In genomic region chr9:134891016-134891589, GRCh38 we compare ENCODE assay signal across 1 cellular context.
A peak's percentile ranks its signal among the peaks of the same experiment; 100 is the strongest.
TF ChIP-seq lines count a peak whose summit lies in the region.

No MANE protein-coding gene starts in this region.

TF ChIP-seq in K562, 482 proteins besides CTCF, POLR2A, EP300 and RAD21:
- TF ChIP-seq, protein P1, sequence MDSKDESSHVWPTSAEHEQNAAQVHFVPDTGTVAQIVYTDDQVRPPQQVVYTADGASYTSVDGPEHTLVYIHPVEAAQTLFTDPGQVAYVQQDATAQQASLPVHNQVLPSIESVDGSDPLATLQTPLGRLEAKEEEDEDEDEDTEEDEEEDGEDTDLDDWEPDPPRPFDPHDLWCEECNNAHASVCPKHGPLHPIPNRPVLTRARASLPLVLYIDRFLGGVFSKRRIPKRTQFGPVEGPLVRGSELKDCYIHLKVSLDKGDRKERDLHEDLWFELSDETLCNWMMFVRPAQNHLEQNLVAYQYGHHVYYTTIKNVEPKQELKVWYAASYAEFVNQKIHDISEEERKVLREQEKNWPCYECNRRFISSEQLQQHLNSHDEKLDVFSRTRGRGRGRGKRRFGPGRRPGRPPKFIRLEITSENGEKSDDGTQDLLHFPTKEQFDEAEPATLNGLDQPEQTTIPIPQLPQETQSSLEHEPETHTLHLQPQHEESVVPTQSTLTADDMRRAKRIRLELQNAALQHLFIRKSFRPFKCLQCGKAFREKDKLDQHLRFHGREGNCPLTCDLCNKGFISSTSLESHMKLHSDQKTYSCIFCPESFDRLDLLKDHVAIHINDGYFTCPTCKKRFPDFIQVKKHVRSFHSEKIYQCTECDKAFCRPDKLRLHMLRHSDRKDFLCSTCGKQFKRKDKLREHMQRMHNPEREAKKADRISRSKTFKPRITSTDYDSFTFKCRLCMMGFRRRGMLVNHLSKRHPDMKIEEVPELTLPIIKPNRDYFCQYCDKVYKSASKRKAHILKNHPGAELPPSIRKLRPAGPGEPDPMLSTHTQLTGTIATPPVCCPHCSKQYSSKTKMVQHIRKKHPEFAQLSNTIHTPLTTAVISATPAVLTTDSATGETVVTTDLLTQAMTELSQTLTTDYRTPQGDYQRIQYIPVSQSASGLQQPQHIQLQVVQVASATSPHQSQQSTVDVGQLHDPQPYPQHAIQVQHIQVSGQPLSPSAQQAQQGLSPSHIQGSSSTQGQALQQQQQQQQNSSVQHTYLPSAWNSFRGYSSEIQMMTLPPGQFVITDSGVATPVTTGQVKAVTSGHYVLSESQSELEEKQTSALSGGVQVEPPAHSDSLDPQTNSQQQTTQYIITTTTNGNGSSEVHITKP (IDR thresholded peaks at IDR 0.05; ENCODE audit: partially characterized antibody) = peak; percentile 14
- TF ChIP-seq, protein P2, sequence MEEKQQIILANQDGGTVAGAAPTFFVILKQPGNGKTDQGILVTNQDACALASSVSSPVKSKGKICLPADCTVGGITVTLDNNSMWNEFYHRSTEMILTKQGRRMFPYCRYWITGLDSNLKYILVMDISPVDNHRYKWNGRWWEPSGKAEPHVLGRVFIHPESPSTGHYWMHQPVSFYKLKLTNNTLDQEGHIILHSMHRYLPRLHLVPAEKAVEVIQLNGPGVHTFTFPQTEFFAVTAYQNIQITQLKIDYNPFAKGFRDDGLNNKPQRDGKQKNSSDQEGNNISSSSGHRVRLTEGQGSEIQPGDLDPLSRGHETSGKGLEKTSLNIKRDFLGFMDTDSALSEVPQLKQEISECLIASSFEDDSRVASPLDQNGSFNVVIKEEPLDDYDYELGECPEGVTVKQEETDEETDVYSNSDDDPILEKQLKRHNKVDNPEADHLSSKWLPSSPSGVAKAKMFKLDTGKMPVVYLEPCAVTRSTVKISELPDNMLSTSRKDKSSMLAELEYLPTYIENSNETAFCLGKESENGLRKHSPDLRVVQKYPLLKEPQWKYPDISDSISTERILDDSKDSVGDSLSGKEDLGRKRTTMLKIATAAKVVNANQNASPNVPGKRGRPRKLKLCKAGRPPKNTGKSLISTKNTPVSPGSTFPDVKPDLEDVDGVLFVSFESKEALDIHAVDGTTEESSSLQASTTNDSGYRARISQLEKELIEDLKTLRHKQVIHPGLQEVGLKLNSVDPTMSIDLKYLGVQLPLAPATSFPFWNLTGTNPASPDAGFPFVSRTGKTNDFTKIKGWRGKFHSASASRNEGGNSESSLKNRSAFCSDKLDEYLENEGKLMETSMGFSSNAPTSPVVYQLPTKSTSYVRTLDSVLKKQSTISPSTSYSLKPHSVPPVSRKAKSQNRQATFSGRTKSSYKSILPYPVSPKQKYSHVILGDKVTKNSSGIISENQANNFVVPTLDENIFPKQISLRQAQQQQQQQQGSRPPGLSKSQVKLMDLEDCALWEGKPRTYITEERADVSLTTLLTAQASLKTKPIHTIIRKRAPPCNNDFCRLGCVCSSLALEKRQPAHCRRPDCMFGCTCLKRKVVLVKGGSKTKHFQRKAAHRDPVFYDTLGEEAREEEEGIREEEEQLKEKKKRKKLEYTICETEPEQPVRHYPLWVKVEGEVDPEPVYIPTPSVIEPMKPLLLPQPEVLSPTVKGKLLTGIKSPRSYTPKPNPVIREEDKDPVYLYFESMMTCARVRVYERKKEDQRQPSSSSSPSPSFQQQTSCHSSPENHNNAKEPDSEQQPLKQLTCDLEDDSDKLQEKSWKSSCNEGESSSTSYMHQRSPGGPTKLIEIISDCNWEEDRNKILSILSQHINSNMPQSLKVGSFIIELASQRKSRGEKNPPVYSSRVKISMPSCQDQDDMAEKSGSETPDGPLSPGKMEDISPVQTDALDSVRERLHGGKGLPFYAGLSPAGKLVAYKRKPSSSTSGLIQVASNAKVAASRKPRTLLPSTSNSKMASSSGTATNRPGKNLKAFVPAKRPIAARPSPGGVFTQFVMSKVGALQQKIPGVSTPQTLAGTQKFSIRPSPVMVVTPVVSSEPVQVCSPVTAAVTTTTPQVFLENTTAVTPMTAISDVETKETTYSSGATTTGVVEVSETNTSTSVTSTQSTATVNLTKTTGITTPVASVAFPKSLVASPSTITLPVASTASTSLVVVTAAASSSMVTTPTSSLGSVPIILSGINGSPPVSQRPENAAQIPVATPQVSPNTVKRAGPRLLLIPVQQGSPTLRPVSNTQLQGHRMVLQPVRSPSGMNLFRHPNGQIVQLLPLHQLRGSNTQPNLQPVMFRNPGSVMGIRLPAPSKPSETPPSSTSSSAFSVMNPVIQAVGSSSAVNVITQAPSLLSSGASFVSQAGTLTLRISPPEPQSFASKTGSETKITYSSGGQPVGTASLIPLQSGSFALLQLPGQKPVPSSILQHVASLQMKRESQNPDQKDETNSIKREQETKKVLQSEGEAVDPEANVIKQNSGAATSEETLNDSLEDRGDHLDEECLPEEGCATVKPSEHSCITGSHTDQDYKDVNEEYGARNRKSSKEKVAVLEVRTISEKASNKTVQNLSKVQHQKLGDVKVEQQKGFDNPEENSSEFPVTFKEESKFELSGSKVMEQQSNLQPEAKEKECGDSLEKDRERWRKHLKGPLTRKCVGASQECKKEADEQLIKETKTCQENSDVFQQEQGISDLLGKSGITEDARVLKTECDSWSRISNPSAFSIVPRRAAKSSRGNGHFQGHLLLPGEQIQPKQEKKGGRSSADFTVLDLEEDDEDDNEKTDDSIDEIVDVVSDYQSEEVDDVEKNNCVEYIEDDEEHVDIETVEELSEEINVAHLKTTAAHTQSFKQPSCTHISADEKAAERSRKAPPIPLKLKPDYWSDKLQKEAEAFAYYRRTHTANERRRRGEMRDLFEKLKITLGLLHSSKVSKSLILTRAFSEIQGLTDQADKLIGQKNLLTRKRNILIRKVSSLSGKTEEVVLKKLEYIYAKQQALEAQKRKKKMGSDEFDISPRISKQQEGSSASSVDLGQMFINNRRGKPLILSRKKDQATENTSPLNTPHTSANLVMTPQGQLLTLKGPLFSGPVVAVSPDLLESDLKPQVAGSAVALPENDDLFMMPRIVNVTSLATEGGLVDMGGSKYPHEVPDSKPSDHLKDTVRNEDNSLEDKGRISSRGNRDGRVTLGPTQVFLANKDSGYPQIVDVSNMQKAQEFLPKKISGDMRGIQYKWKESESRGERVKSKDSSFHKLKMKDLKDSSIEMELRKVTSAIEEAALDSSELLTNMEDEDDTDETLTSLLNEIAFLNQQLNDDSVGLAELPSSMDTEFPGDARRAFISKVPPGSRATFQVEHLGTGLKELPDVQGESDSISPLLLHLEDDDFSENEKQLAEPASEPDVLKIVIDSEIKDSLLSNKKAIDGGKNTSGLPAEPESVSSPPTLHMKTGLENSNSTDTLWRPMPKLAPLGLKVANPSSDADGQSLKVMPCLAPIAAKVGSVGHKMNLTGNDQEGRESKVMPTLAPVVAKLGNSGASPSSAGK (IDR thresholded peaks at IDR 0.05) = no peak
- TF ChIP-seq, protein P3, sequence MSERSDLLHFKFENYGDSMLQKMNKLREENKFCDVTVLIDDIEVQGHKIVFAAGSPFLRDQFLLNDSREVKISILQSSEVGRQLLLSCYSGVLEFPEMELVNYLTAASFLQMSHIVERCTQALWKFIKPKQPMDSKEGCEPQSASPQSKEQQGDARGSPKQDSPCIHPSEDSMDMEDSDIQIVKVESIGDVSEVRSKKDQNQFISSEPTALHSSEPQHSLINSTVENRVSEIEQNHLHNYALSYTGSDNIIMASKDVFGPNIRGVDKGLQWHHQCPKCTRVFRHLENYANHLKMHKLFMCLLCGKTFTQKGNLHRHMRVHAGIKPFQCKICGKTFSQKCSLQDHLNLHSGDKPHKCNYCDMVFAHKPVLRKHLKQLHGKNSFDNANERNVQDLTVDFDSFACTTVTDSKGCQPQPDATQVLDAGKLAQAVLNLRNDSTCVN (CRISPR knock-in tag; IDR thresholded peaks at IDR 0.05) = no peak
- TF ChIP-seq NFYB (IDR thresholded peaks at IDR 0.05; ENCODE audit: extremely low read depth, insufficient read length) = peak; percentile 49
TF ChIP-seq in K562: peak in this region for 2.
